In genomic region chr2:54526226-54526879, GRCh38 we compare ENCODE assay signal across 1 cellular context.
TF ChIP-seq lines count a peak whose summit lies in the region.

No MANE protein-coding gene starts in this region.

TF ChIP-seq in K562, 482 proteins besides CTCF, POLR2A, EP300 and RAD21:
- no peak for TF ChIP-seq HES1 (IDR thresholded peaks at IDR 0.05; ENCODE audit: low read depth)
- TF ChIP-seq RERE (CRISPR knock-in tag; IDR thresholded peaks at IDR 0.05; ENCODE audit: borderline replicate concordance) = no peak
- 0 out of 2 replicates have a peak, but pooled peaks have one; percentile 27 for TF ChIP-seq CREM (IDR thresholded peaks at IDR 0.05; ENCODE audit: low read depth)
